9 cellular contexts compared by ENCODE assay signal in the genomic region with DNA sequence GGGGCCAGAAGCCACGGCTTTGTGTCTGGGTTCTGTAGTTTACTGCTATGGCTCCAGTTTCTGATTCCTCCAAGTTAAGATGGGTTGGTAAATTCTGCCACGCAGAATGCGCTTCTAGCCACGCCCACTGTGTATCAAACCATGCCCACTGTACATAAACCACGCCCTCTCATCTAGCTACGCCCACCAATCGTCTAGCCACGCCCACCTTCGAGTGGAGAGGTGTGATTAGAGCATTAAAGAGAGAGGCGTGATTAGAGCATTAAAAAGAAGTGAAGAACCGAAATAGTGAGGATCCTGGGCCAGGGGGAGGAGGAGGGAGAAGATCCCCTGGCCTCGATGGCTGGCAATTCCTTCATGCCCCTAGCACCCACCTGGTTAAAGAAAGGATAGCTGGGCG. TPM values are rescaled to one million over a fixed set of nuclear protein-coding genes. Genes with fewer than 3 reads are reported as not detected.
DNase-seq lines count a peak whose midpoint lies in the region; ATAC-seq, FAIRE-seq and TF ChIP-seq lines count a peak whose summit lies in the region.
"Had no signal": no experiment of that assay in that cellular context is flagged by ENCODE, and none has a peak within 500 bp of the region (broad histone marks: within the 10 kb centered on the region; RNA-seq: fewer than 3 reads in every experiment).

No MANE protein-coding gene starts in this region.

- no peak overlapping the region; the same call in 1 of the 2 replicates for H2AK5ac ChIP-seq in H1 (ENCODE audit: low read depth, low read length)

- no peak overlapping the region for H3K4me3 Mint-ChIP-seq in T-cell

- CTCF ChIA-PET in T-cell (lab: Charles Lee): interaction anchor here in 1 of 2 donors (0.5 to 1.1 kb wide), 5 partner anchors 21 to 633 kb away, joined by 3 to 8 read pairs (median 5); no protein-coding TSS in a partner anchor
- CTCF ChIA-PET in H1 (lab: Charles Lee; ENCODE audit: partially characterized antibody): interaction anchor here (1.0 to 4.5 kb wide), 5 partner anchors 10 to 138 kb away, joined by 4 to 25 read pairs (median 5); no protein-coding TSS in a partner anchor

- peak in 1 of 4 experiments; percentile 64 for ATAC-seq in T-cell (replicated peaks in 1 of 4)

- no peak overlapping the region for H2BK12ac ChIP-seq in H1 (ENCODE audit: low read depth, low read length)

- TF ChIP-seq POLR2A in H1 (IDR thresholded peaks at IDR 0.05; ENCODE audit: control extremely low read depth in 1 of 2, low read depth in 2 of 2, low read length in 2 of 2): no peak

- no peak overlapping the region for H3K4ac ChIP-seq in H1 (replicated peaks; ENCODE audit: insufficient read length, low read depth, low read length)

- peaks cover 2% of the 10 kb centered on the region; the same call in 1 of the 2 replicates for H3K23me2 ChIP-seq in H1 (ENCODE audit: low read depth, low read length)

- H2AFZ ChIP-seq in H1 (ENCODE audit: low read length): no peak overlapping the region

- no peak for TF ChIP-seq EP300 in H1 (IDR thresholded peaks at IDR 0.05; ENCODE audit: borderline replicate concordance in 1 of 2, low read depth in 2 of 2, low read length in 2 of 2)

- peak; percentile 42 for FAIRE-seq in H1 (lab: Jason Lieb, UNC)

- no peaks in the 10 kb centered on the region for H3K9me3 Mint-ChIP-seq in T-cell

- no peaks in the 10 kb centered on the region for H3K27me3 Mint-ChIP-seq in T-cell

- no peak overlapping the region for H2BK15ac ChIP-seq in H1 (ENCODE audit: low read length)

- no peak overlapping the region for H4K8ac ChIP-seq in H1 (ENCODE audit: extremely low read depth, insufficient read depth, low read length)

- no peak overlapping the region for H3K56ac ChIP-seq in H1 (replicated peaks; ENCODE audit: insufficient read length, low read depth, low read length)

- no peak for TF ChIP-seq CTCF in H1 (IDR thresholded peaks at IDR 0.05; ENCODE audit: control extremely low read depth in 1 of 3, insufficient read depth in 1 of 3, low read depth in 1 of 3, low read length in 3 of 3)

- H4K20me1 ChIP-seq in H1 (replicated peaks in 1 of 2; ENCODE audit: control insufficient read depth in 1 of 2, insufficient read depth in 2 of 2, low read length in 2 of 2): peaks cover 0 to 1% of the 10 kb centered on the region in 2 experiments

- peaks cover 0 to 5% (median under 1%) of the 10 kb centered on the region in 4 experiments; a peak in 2 of 7 replicates for H3K4me1 ChIP-seq in H1 (replicated peaks in 1 of 4; ENCODE audit: control insufficient read depth in 3 of 4, insufficient read depth in 4 of 4, low read length in 3 of 4)

- no peaks in the 10 kb centered on the region for H3K27me3 ChIP-seq in H1 (replicated peaks in 1 of 4; ENCODE audit: control insufficient read depth in 3 of 4, extremely low read depth in 1 of 4, insufficient read depth in 3 of 4, low read length in 3 of 4)

- H2BK120ac ChIP-seq in H1 (replicated peaks; ENCODE audit: low read depth, low read length): peak overlapping the region; percentile 43

- no peak for TF ChIP-seq RAD21 in H1 (IDR thresholded peaks at IDR 0.05 in 1 of 2, conservative IDR thresholded peaks at IDR 0.05 in 1 of 2; ENCODE audit: low read depth in 2 of 2, low read length in 2 of 2)

- H3K23ac ChIP-seq in H1 (ENCODE audit: insufficient read length): no peak overlapping the region

- H3K36me3 ChIP-seq in H1 (ENCODE audit: control insufficient read depth in 2 of 4, insufficient read depth in 4 of 4, low read length in 3 of 4): no peaks in the 10 kb centered on the region

- H3K9me3 ChIP-seq in H1 (ENCODE audit: insufficient read depth in 2 of 2, low read depth in 1 of 2, low read length in 1 of 2): no peaks in the 10 kb centered on the region

- H3K4me2 ChIP-seq in H1 (ENCODE audit: insufficient read depth in 1 of 2, low read depth in 2 of 2, low read length in 2 of 2): no peak overlapping the region

- no peak overlapping the region for H3K4me3 ChIP-seq in H1 (ENCODE audit: extremely low read depth in 1 of 4, insufficient read depth in 2 of 4, low read depth in 3 of 4, low read length in 4 of 4)

- POLR2A ChIA-PET in T-cell (lab: Charles Lee): interaction anchor here in 1 of 2 donors (0.7 kb wide), 1 partner anchor 318 kb away, joined by 3 read pairs; no protein-coding TSS in a partner anchor
- POLR2A ChIA-PET in H1 (lab: Charles Lee; ENCODE audit: partially characterized antibody): interaction anchor here (0.7 to 1.2 kb wide), 3 partner anchors 17 to 201 kb away, joined by 3 to 5 read pairs (median 4); no protein-coding TSS in a partner anchor

- H3K18ac ChIP-seq in H1 (ENCODE audit: extremely low read depth, low read length): no peak overlapping the region

- H3K79me2 ChIP-seq in H1 (ENCODE audit: control insufficient read depth in 1 of 2, insufficient read depth in 2 of 2, low read length in 2 of 2): no peaks in the 10 kb centered on the region

- H2BK20ac ChIP-seq in H1 (ENCODE audit: low read length): no peak overlapping the region

- H4K5ac ChIP-seq in H1 (ENCODE audit: insufficient read length, low read depth, low read length): no peak overlapping the region

- H3K4me1 Mint-ChIP-seq in T-cell: peaks cover 6 to 13% (median 8%) of the 10 kb centered on the region in 3 donors

- no peak overlapping the region for H3K14ac ChIP-seq in H1 (ENCODE audit: insufficient read length)

- no peaks in the 10 kb centered on the region for H3K79me1 ChIP-seq in H1 (ENCODE audit: low read depth, low read length)

- H3K27ac Mint-ChIP-seq in T-cell: no peak overlapping the region

- no peaks in the 10 kb centered on the region for H3K36me3 Mint-ChIP-seq in T-cell

- no peak overlapping the region for H3K9ac ChIP-seq in H1 (replicated peaks in 1 of 4; ENCODE audit: extremely low read depth in 1 of 4, low read depth in 3 of 4, low read length in 3 of 4)

- no peak overlapping the region for H3K27ac ChIP-seq in H1 (ENCODE audit: low read depth, low read length)
- H3K27ac ChIP-seq: VCaP had no signal

- WGBS in H1 (ENCODE audit: extremely low coverage in 1 of 2, insufficient coverage in 1 of 2, insufficient read length in 1 of 2, insufficient replicate concordance in 2 of 2, low coverage in 1 of 2, low lambda C conversion rate in 2 of 2, missing lambda C conversion rate in 1 of 2), 2 experiments: 67% methylated on average over 13 of the region's 13 CpGs; no CpG with 5 or more reads in 1 of the 2 experiments

- no peak overlapping the region for H4K91ac ChIP-seq in H1 (replicated peaks; ENCODE audit: insufficient read length, low read length)

- DNase-seq in stimulated activated naive CD4-positive, alpha-beta T cell (lab: John Stamatoyannopoulos, UW): peak; percentile 14 to 38 (median 18)
- no peak for DNase-seq in stimulated activated naive CD4-positive, alpha-beta T cell treated with Interleukin-2 at 50 U/mL for 16 hours (lab: John Stamatoyannopoulos, UW)
- peak in 23 of 34 experiments; percentile 5 to 58 (median 37) for DNase-seq in T-cell
- peak in 1 of 2 experiments; percentile 86 for DNase-seq in H1 (ENCODE audit: low read depth in 1 of 2, low spot score in 2 of 2)
- DNase-seq in middle frontal gyrus (ENCODE audit: extremely low spot score, low spot score): no peak
- no peak for DNase-seq in cortex of kidney (lab: John Stamatoyannopoulos, UW)
- DNase-seq in NCI-H1105 (lab: John Stamatoyannopoulos, UW): no peak
- no peak for DNase-seq in cerebellum (ENCODE audit: low spot score)

- H2BK5ac ChIP-seq in H1 (ENCODE audit: low read depth, low read length): no peak overlapping the region

TF ChIP-seq in H1, 55 proteins besides CTCF, POLR2A, EP300 and RAD21:
- TF ChIP-seq SIX5 (IDR thresholded peaks at IDR 0.05; ENCODE audit: low read depth, low read length): no peak
- no peak for TF ChIP-seq SIN3A (conservative IDR thresholded peaks at IDR 0.05 in 1 of 2, IDR thresholded peaks at IDR 0.05 in 1 of 2; ENCODE audit: low read depth in 1 of 2, low read length in 2 of 2)
- no peak for TF ChIP-seq HDAC2 (IDR thresholded peaks at IDR 0.05; ENCODE audit: borderline replicate concordance in 1 of 2, low read depth in 2 of 2, low read length in 2 of 2)
- TF ChIP-seq, protein P1, sequence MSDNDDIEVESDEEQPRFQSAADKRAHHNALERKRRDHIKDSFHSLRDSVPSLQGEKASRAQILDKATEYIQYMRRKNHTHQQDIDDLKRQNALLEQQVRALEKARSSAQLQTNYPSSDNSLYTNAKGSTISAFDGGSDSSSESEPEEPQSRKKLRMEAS (IDR thresholded peaks at IDR 0.05): no peak
- TF ChIP-seq ASH2L (IDR thresholded peaks at IDR 0.05; ENCODE audit: low read length): no peak
- TF ChIP-seq JUND (IDR thresholded peaks at IDR 0.05; ENCODE audit: low read length): no peak
- no peak for TF ChIP-seq CBX8 (IDR thresholded peaks at IDR 0.05; ENCODE audit: borderline replicate concordance, low read depth, low read length)

RNA-seq across cellular contexts. Expression of gene ADGRE5, which starts 43.7 kb away (rescaled TPM):
- 1,000 to 10,000 TPM in 1 of 5 donors, 100 to 1,000 TPM in 4; 194 to 1,118 (median 206) TPM for total RNA-seq in T-cell
- 3.0 and 3.6 TPM in 2 replicates for total RNA-seq in H1 (2021; fragmentation: NEBNext Ultra II Directional; extraction: Animal tissue kit (Norgen Biotek cat#: 25700))
- 1.6 and 2.3 TPM in 2 replicates for polyA plus RNA-seq in H1 (2011; rRNA removed)
- polyA plus RNA-seq in H1 (2011; cell fraction: cytosol; rRNA removed): 1.0 TPM
- polyA plus RNA-seq in H1 (2011; cell fraction: nucleus; rRNA removed): 3.0 TPM
- 1.3 to 2.2 TPM (median 1.8 TPM) in 4 replicates for polyA plus RNA-seq in H1 (2012, experiment 1 of 2)
- 1.4 TPM for polyA plus RNA-seq in H1 (2012, experiment 2 of 2)
- polyA plus RNA-seq in H1 (2013, experiment 1 of 2): 3.1 TPM
- 3.2 TPM for polyA plus RNA-seq in H1 (2013, experiment 2 of 2)
- 2.7 and 3.4 TPM in 2 replicates for polyA minus RNA-seq in H1 (2011; rRNA and poly(A)+ RNA removed)
- polyA minus RNA-seq in H1 (2011; cell fraction: cytosol; rRNA and poly(A)+ RNA removed): 1.8 TPM
- 4.2 TPM for polyA minus RNA-seq in H1 (2011; cell fraction: nucleus; rRNA and poly(A)+ RNA removed)
- total RNA-seq in cerebellum: 1.9 TPM

Comparison
In these comparisons a context has a peak if more than half of its experiments do, and no peak if none do; other contexts are left out.
1. DNase-seq: peak in stimulated activated naive CD4-positive, alpha-beta T cell (6 of 6) and T-cell (23 of 34); none in stimulated activated naive CD4-positive, alpha-beta T cell treated with Interleukin-2 at 50 U/mL for 16 hours (single experiment), middle frontal gyrus (single experiment), cortex of kidney (single experiment), NCI-H1105 (single experiment) and cerebellum (single experiment).
2. RNA of gene ADGRE5, which starts 43.7 kb away (total RNA-seq): 194 to 1,118 TPM in T-cell; 3.0 to 3.6 TPM in H1 and 1.9 TPM in cerebellum (single experiment); every median in the first group is over 10 times any median in the second.